In the genomic region with DNA sequence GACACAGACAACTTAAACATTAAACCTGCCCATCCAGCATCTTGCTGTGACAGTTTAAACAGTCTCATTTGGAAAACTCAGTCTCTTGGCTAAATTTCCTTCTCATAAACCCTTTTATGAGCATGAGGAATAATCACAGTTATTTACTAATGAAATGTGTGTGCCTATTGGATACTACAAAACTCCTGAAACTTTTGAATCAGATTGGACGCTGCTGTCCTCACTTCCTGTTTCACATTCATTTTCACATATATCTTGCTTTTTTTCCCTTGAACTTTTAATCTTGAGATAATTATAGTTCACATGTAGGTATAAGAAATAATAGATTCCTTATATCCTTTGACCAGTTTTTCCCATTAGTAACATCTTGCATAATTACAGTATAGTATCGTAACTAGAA, we compare ENCODE assay signal across 21 cellular contexts.
A peak's percentile ranks its signal among the peaks of the same experiment; 100 is the strongest.
DNase-seq lines count a peak whose midpoint lies in the region; ATAC-seq, FAIRE-seq and TF ChIP-seq lines count a peak whose summit lies in the region.
"Had no signal": no experiment of that assay in that cellular context is flagged by ENCODE, and none has a peak within 500 bp of the region (broad histone marks: within the 10 kb centered on the region; RNA-seq: fewer than 3 reads in every experiment).

No MANE protein-coding gene starts in this region.

- no peaks in the 10 kb centered on the region for H4K20me1 ChIP-seq in OCI-LY3 (ENCODE audit: insufficient read depth, low read length)

- peak; percentile 13 for DNase-seq in GM13977 (ENCODE audit: low spot score)
- DNase-seq in activated naive CD4-positive, alpha-beta T cell treated with Interleukin-2 at 50 U/mL for 16 hours, result no peak
- DNase-seq in NCI-H82 (lab: John Stamatoyannopoulos, UW), result no peak
- DNase-seq in urothelium cell line (ENCODE audit: low spot score), result no peak
- DNase-seq: Caco-2; CD4-positive, alpha-beta T cell; IMR-90; NCI-H1417 treated with DMSO at 0.1 percent for 48 hours; NCI-H187; NCI-H2107; NCI-H69; Peyer's patch; SJCRH30; T-cell had no signal

- no peak for TF ChIP-seq CTCF in GM13977 (IDR thresholded peaks at IDR 0.05; ENCODE audit: extremely low read depth, insufficient read depth, missing control alignments)
- TF ChIP-seq CTCF in OCI-LY3 (IDR thresholded peaks at IDR 0.05; ENCODE audit: low read depth, low read length), result no peak

- H3K79me2 ChIP-seq in OCI-LY3 (ENCODE audit: low read length), result no peaks in the 10 kb centered on the region

- no peak overlapping the region for H2AFZ ChIP-seq in OCI-LY3 (ENCODE audit: low read depth, low read length)

- peak overlapping the region; percentile 6; the same call in 1 of the 2 replicates for H3K4me2 ChIP-seq in OCI-LY3 (ENCODE audit: low read length)
- H3K4me2 ChIP-seq: KMS-11 had no signal

- no peak overlapping the region for H3K4me3 ChIP-seq in OCI-LY3 (ENCODE audit: low read length)
- H3K4me3 ChIP-seq: Peyer's patch, SJCRH30 had no signal

- in situ Hi-C loops in GM13977 (cut with MboI; ENCODE audit: low pct_unique_long_range_greater_than_20kb, low sequenced_read_pairs, unreplicated experiment), result no loop called here

- no peaks in the 10 kb centered on the region for H3K36me3 ChIP-seq in OCI-LY3 (replicated peaks; ENCODE audit: low read depth, low read length)
- H3K36me3 ChIP-seq: Peyer's patch, SJCRH30 had no signal

- H3K9me3 ChIP-seq in OCI-LY3 (ENCODE audit: insufficient read depth, low read length), result no peaks in the 10 kb centered on the region
- H3K9me3 ChIP-seq: Caco-2, Peyer's patch, SJCRH30 had no signal

- ATAC-seq in HG03175 (IDR thresholded peaks at IDR 0.05; ENCODE audit: unreplicated experiment), result peak; percentile 50
- ATAC-seq in HG02610 (IDR thresholded peaks at IDR 0.05; ENCODE audit: unreplicated experiment), result no peak
- ATAC-seq: HCT116, T-cell had no signal

- H3K27me3 ChIP-seq in OCI-LY3 (ENCODE audit: low read depth, low read length), result no peaks in the 10 kb centered on the region
- H3K27me3 ChIP-seq: Peyer's patch, SJCRH30 had no signal

- no peak for FAIRE-seq in urothelium cell line (lab: Jason Lieb, UNC)
- FAIRE-seq: G401.6, H1 had no signal

- peaks cover 9% of the 10 kb centered on the region; the same call in 1 of the 2 replicates for H3K4me1 ChIP-seq in OCI-LY3 (ENCODE audit: low read length)
- H3K4me1 ChIP-seq: Caco-2, Peyer's patch, SJCRH30 had no signal

- H3K9ac ChIP-seq in OCI-LY3 (ENCODE audit: low read length), result no peak overlapping the region
- H3K9ac ChIP-seq: KMS-11 had no signal

- H3K27ac ChIP-seq in OCI-LY3 (ENCODE audit: low read length), result no peak overlapping the region
- H3K27ac ChIP-seq: KMS-11, Peyer's patch, SJCRH30 had no signal
